In genomic region chr12:23380419-23381100, GRCh38 we compare ENCODE assay signal across 29 cellular contexts.
"Had no signal": no experiment of that assay in that cellular context is flagged by ENCODE, and none has a peak within 500 bp of the region (broad histone marks: within the 10 kb centered on the region; RNA-seq: fewer than 3 reads in every experiment).

No MANE protein-coding gene starts in this region.

- H3K27ac ChIP-seq: hepatocyte, lower lobe of right lung, pancreas, prostate gland, sigmoid colon, testis, thyroid gland, transverse colon, upper lobe of left lung, vagina had no signal

- DNase-seq: islet precursor cell; left ventricle myocardium superior; lower lobe of right lung; mammary epithelial cell; mesenchymal stem cell; naive thymus-derived CD8-positive, alpha-beta T cell; nucleus accumbens; pancreas; posterior cingulate gyrus; retina; right cardiac atrium; sigmoid colon; stimulated activated CD4-positive, alpha-beta T cell treated with anti-CD3 and anti-CD28 coated beads, Interleukin-1b, Interleukin-23, amount 100 ng/mL, for 48 hours; stimulated activated CD4-positive, alpha-beta T cell treated with anti-CD3 and anti-CD28 coated beads, Interleukin-2, amount 100 ng/mL, for 48 hours; stimulated activated CD4-positive, alpha-beta T cell treated with anti-CD3 and anti-CD28 coated beads, Interleukin-4, amount 100 ng/mL, for 4 hours; stimulated activated CD8-positive, alpha-beta memory T cell treated with anti-CD3 and anti-CD28 coated beads, Interleukin-4, amount 100 ng/mL, for 48 hours; stimulated activated naive CD4-positive, alpha-beta T cell treated with Interleukin-2 at 50 U/mL for 16 hours; stimulated activated naive CD8-positive, alpha-beta T cell treated with anti-CD3 and anti-CD28 coated beads, Interleukin-15, amount 100 ng/mL, for 72 hours; testis; thyroid gland; transverse colon; upper lobe of left lung had no signal

- H3K4me1 ChIP-seq: lower lobe of right lung, pancreas, prostate gland, sigmoid colon, testis, thyroid gland, transverse colon, upper lobe of left lung, vagina had no signal

- H3K27me3 Mint-ChIP-seq: naive thymus-derived CD8-positive, alpha-beta T cell; stimulated activated memory B cell treated with anti-CD40 and anti-IgM and Interleukin-4, amounts not matched to agents 10 μg/mL and 1 μg/mL and 100 μg/mL, for 72 hours; stimulated activated naive CD8-positive, alpha-beta T cell treated with anti-CD3 and anti-CD28 coated beads, Interleukin-15, amount 100 ng/mL, for 72 hours had no signal

- H3K9me3 ChIP-seq: pancreas, prostate gland, testis, thyroid gland, vagina had no signal

- H3K4me3 Mint-ChIP-seq: naive thymus-derived CD8-positive, alpha-beta T cell; nephron; neural crest cell; stimulated activated memory B cell treated with anti-CD40 and anti-IgM and Interleukin-4, amounts not matched to agents 10 μg/mL and 1 μg/mL and 100 μg/mL, for 72 hours; stimulated activated naive CD8-positive, alpha-beta T cell treated with anti-CD3 and anti-CD28 coated beads, Interleukin-15, amount 100 ng/mL, for 72 hours had no signal

- ATAC-seq: left ventricle myocardium superior; lower lobe of right lung; naive thymus-derived CD8-positive, alpha-beta T cell; pancreas; right cardiac atrium; stimulated activated memory B cell treated with anti-CD40 and anti-IgM and Interleukin-4, amounts not matched to agents 10 μg/mL and 1 μg/mL and 100 μg/mL, for 72 hours; stimulated activated naive CD8-positive, alpha-beta T cell treated with anti-CD3 and anti-CD28 coated beads, Interleukin-15, amount 100 ng/mL, for 72 hours had no signal

- H3K4me1 Mint-ChIP-seq: naive thymus-derived CD8-positive, alpha-beta T cell; nephron; neural crest cell; stimulated activated memory B cell treated with anti-CD40 and anti-IgM and Interleukin-4, amounts not matched to agents 10 μg/mL and 1 μg/mL and 100 μg/mL, for 72 hours; stimulated activated naive CD8-positive, alpha-beta T cell treated with anti-CD3 and anti-CD28 coated beads, Interleukin-15, amount 100 ng/mL, for 72 hours had no signal

- H3K79me2 ChIP-seq: hepatocyte had no signal

- H3K36me3 ChIP-seq: lower lobe of right lung, pancreas, prostate gland, sigmoid colon, thyroid gland, transverse colon, upper lobe of left lung, vagina had no signal

- H3K4me2 ChIP-seq: hepatocyte, smooth muscle cell had no signal

- H3K27me3 ChIP-seq: hepatocyte, pancreas, sigmoid colon, testis, thyroid gland, transverse colon, upper lobe of left lung, vagina had no signal

- H2AFZ ChIP-seq: hepatocyte had no signal

- H3K4me3 ChIP-seq: hepatocyte, lower lobe of right lung, pancreas, prostate gland, sigmoid colon, smooth muscle cell, testis, thyroid gland, transverse colon, upper lobe of left lung, vagina had no signal

- H3K27ac Mint-ChIP-seq: naive thymus-derived CD8-positive, alpha-beta T cell; nephron; stimulated activated memory B cell treated with anti-CD40 and anti-IgM and Interleukin-4, amounts not matched to agents 10 μg/mL and 1 μg/mL and 100 μg/mL, for 72 hours; stimulated activated naive CD8-positive, alpha-beta T cell treated with anti-CD3 and anti-CD28 coated beads, Interleukin-15, amount 100 ng/mL, for 72 hours had no signal
